ENCODE assay signal across 20 cellular contexts in genomic region chr11:1732421-1733008, GRCh38. TPM values are rescaled to one million over a fixed set of nuclear protein-coding genes. Genes with fewer than 3 reads are reported as not detected.
DNase-seq lines count a peak whose midpoint lies in the region; ATAC-seq, FAIRE-seq and TF ChIP-seq lines count a peak whose summit lies in the region.
"Had no signal": no experiment of that assay in that cellular context is flagged by ENCODE, and none has a peak within 500 bp of the region (broad histone marks: within the 10 kb centered on the region; RNA-seq: fewer than 3 reads in every experiment).

No MANE protein-coding gene starts in this region.

- no peaks in the 10 kb centered on the region for H3K4me1 ChIP-seq in A549
- no peaks in the 10 kb centered on the region for H3K4me1 ChIP-seq in GM23248 (ENCODE audit: insufficient read depth)
- no peaks in the 10 kb centered on the region for H3K4me1 ChIP-seq in RWPE2 (ENCODE audit: insufficient read depth, poor library complexity, severe bottlenecking)
- peaks cover 3% of the 10 kb centered on the region for H3K4me1 ChIP-seq in neural progenitor cell

- peaks cover 13% of the 10 kb centered on the region for H3K4me1 Mint-ChIP-seq in neural progenitor cell

- H3K4me3 ChIP-seq in A549 (no peak overlapping the region), GM23248 (no peak overlapping the region), RWPE2 (ENCODE audit: severe bottlenecking) (no peak overlapping the region), neural progenitor cell (no peak overlapping the region)
- H3K4me3 ChIP-seq: SJCRH30 had no signal

- H2AFZ ChIP-seq in GM23248 (no peak overlapping the region), neural progenitor cell (replicated peaks) (no peak overlapping the region)

- H3K9me3 ChIP-seq in A549, result peaks cover 21% of the 10 kb centered on the region
- no peaks in the 10 kb centered on the region for H3K9me3 ChIP-seq in GM23248 (ENCODE audit: low read depth)
- H3K9me3 ChIP-seq in RWPE2 (ENCODE audit: severe bottlenecking), result no peaks in the 10 kb centered on the region
- H3K9me3 ChIP-seq in neural progenitor cell (ENCODE audit: low read depth), result no peaks in the 10 kb centered on the region
- H3K9me3 ChIP-seq: SJCRH30 had no signal

- H3K9ac ChIP-seq in GM23248 (no peak overlapping the region), neural progenitor cell (no peak overlapping the region)

- H3K27me3 Mint-ChIP-seq in neural progenitor cell (ENCODE audit: insufficient read depth, low read depth), result peaks cover 25% of the 10 kb centered on the region

- DNase-seq in A549 (ENCODE audit: low read depth in 1 of 2, low spot score in 1 of 2) (no peak), GM23248 (peak; percentile 18), RWPE2 (ENCODE audit: low spot score) (no peak), neural progenitor cell (ENCODE audit: low spot score) (no peak), NCI-H146 treated with DMSO at 0.1 percent for 48 hours (lab: John Stamatoyannopoulos, UW; ENCODE audit: unreplicated experiment) (no peak), NCI-H1105 treated with DMSO at 0.1 percent for 48 hours (lab: John Stamatoyannopoulos, UW) (no peak)
- DNase-seq in activated CD4-positive, alpha-beta T cell treated with anti-CD3 and anti-CD28 coated beads for 4 hours, result no peak
- DNase-seq: DMS79, H9, NCI-H1105, NCI-H187, NCI-H2227 treated with DMSO at 0.1 percent for 48 hours, NCI-H510A treated with DMSO at 0.1 percent for 48 hours, NCI-H774, SJCRH30 had no signal

- H3K27ac Mint-ChIP-seq in neural progenitor cell, result peak overlapping the region; percentile 4
- H3K27ac Mint-ChIP-seq: H9 had no signal

- no peaks in the 10 kb centered on the region for H4K20me1 ChIP-seq in GM23248 (ENCODE audit: insufficient read depth)
- no peaks in the 10 kb centered on the region for H4K20me1 ChIP-seq in neural progenitor cell (ENCODE audit: low read depth)

- no peaks in the 10 kb centered on the region for H3K9me2 ChIP-seq in GM23248 (ENCODE audit: insufficient read depth)

- TF ChIP-seq RAD21 in A549 (conservative IDR thresholded peaks at IDR 0.05 in 1 of 2, IDR thresholded peaks at IDR 0.05 in 1 of 2), result no peak

- FAIRE-seq in A549 (lab: Jason Lieb, UNC), result no peak

- TF ChIP-seq CTCF in A549 (IDR thresholded peaks at IDR 0.05) (no peak), RWPE2 (IDR thresholded peaks at IDR 0.05; ENCODE audit: poor library complexity, severe bottlenecking) (no peak), neural progenitor cell (IDR thresholded peaks at IDR 0.05) (no peak)

- no peaks in the 10 kb centered on the region for H3K79me2 ChIP-seq in GM23248 (ENCODE audit: insufficient read depth)
- H3K79me2 ChIP-seq in neural progenitor cell (ENCODE audit: low read depth), result no peaks in the 10 kb centered on the region

- CTCF ChIA-PET in A549 (lab: Yijun Ruan, JAX), result interaction anchor here (1.0 to 4.0 kb wide), 5 partner anchors 24 to 100 kb away, joined by 3 to 19 read pairs (median 3); no protein-coding TSS in a partner anchor

- H3F3A ChIP-seq in GM23248 (ENCODE audit: insufficient read depth), result peaks cover 10% of the 10 kb centered on the region; the same call in 1 of the 2 replicates
- H3F3A ChIP-seq in neural progenitor cell (ENCODE audit: low read depth), result peaks cover 11% of the 10 kb centered on the region

- in situ Hi-C loops in GM23248 (cut with MboI), result no loop called here

- TF ChIP-seq POLR2A in A549 (IDR thresholded peaks at IDR 0.05; ENCODE audit: low read length), result no peak

- no peaks in the 10 kb centered on the region for H3K36me3 Mint-ChIP-seq in neural progenitor cell

- no peaks in the 10 kb centered on the region for H3K36me3 ChIP-seq in GM23248 (ENCODE audit: low read depth)
- H3K36me3 ChIP-seq in RWPE2 (ENCODE audit: low read depth), result no peaks in the 10 kb centered on the region
- no peaks in the 10 kb centered on the region for H3K36me3 ChIP-seq in neural progenitor cell
- H3K36me3 ChIP-seq: SJCRH30 had no signal

- POLR2A ChIA-PET in A549 (lab: Yijun Ruan, JAX), result no interaction called here

- ATAC-seq in A549, result peak; percentile 19 to 35; a peak in 3 of 6 replicates
- peak; percentile 49; the same call in 1 of the 3 replicates for ATAC-seq in RWPE2 (ENCODE audit: low read depth)
- no peak for ATAC-seq in GM18519 (IDR thresholded peaks at IDR 0.05; ENCODE audit: low FRiP score, unreplicated experiment)

- peaks cover 12% of the 10 kb centered on the region for H3K9me3 Mint-ChIP-seq in neural progenitor cell

- H3K27me3 ChIP-seq in GM23248 (replicated peaks; ENCODE audit: insufficient read depth) (peaks cover 18% of the 10 kb centered on the region), RWPE2 (ENCODE audit: insufficient read depth, poor library complexity, severe bottlenecking) (no peaks in the 10 kb centered on the region), neural progenitor cell (peaks cover 71% of the 10 kb centered on the region)
- H3K27me3 ChIP-seq: SJCRH30 had no signal

- H3K27ac ChIP-seq in A549, result no peak overlapping the region
- H3K27ac ChIP-seq in GM23248, result no peak overlapping the region
- H3K27ac ChIP-seq in RWPE2 (ENCODE audit: poor library complexity, severe bottlenecking), result no peak overlapping the region
- H3K27ac ChIP-seq in neural progenitor cell, result no peak overlapping the region
- H3K27ac ChIP-seq: C4-2B, RWPE1, SJCRH30 had no signal

- H3K4me2 ChIP-seq in A549 (no peak overlapping the region), GM23248 (ENCODE audit: unreplicated experiment) (no peak overlapping the region), neural progenitor cell (no peak overlapping the region)

- WGBS in A549 (ENCODE audit: missing lambda C conversion rate), result 20% methylated on average over 12 of the region's 12 CpGs
- 23 to 35% methylated on average over 11 to 12 of the region's 12 CpGs for WGBS in GM23248 (ENCODE audit: low coverage in 1 of 2, low lambda C conversion rate in 2 of 2, missing lambda C conversion rate in 2 of 2), 2 experiments

- no peak for TF ChIP-seq EP300 in A549 (IDR thresholded peaks at IDR 0.05)

- no peak overlapping the region for H3K4me3 Mint-ChIP-seq in neural progenitor cell
- H3K4me3 Mint-ChIP-seq: H9 had no signal

TF ChIP-seq in A549, 52 proteins besides CTCF, POLR2A, EP300 and RAD21 (continues in another document):
- TF ChIP-seq JUNB (IDR thresholded peaks at IDR 0.05), result no peak
- no peak for TF ChIP-seq HOXB5 (CRISPR knock-in tag; IDR thresholded peaks at IDR 0.05)
- no peak for TF ChIP-seq MAFK (IDR thresholded peaks at IDR 0.05; ENCODE audit: partially characterized antibody)
- TF ChIP-seq CHD4 (IDR thresholded peaks at IDR 0.05; ENCODE audit: borderline replicate concordance), result no peak
- no peak for TF ChIP-seq POLR2AphosphoS2 (conservative IDR thresholded peaks at IDR 0.05; ENCODE audit: low read length)
- TF ChIP-seq HEYL (CRISPR knock-in tag; IDR thresholded peaks at IDR 0.05), result no peak
- no peak for TF ChIP-seq ATOH8 (CRISPR knock-in tag; IDR thresholded peaks at IDR 0.05; ENCODE audit: low read depth)
- no peak for TF ChIP-seq PHF8 (IDR thresholded peaks at IDR 0.05; ENCODE audit: borderline replicate concordance, low read depth)

RNA-seq across cellular contexts. Expression of gene IFITM10, which starts 17.9 kb away (rescaled TPM):
- polyA plus RNA-seq in A549 (2011; rRNA removed), result 0.26 and 0.28 TPM in 2 replicates
- 0.13 and 0.14 TPM in 2 replicates for polyA plus RNA-seq in A549 (2012; cell fraction: cytosol; rRNA removed)
- polyA plus RNA-seq in A549 (2012; cell fraction: nucleus; rRNA removed), result 0.79 and 1.6 TPM in 2 replicates
- polyA plus RNA-seq in A549 (2017; fragmentation: RNase III; extraction: RNeasy Plus Mini Kit Qiagen cat#74134 plus additional on column Dnase treatment), result 0.55 to 0.78 TPM (median 0.67 TPM) in 3 replicates
- 0.10 and 0.29 TPM in 2 replicates for polyA minus RNA-seq in A549 (2011; rRNA and poly(A)+ RNA removed)
- 1.6 and 67.4 TPM in 2 replicates for total RNA-seq in GM23248 (2014; rRNA removed; shearing (Covaris generic))
- polyA plus RNA-seq in GM23248 (2016; fragmentation: Nextera tagmentation; extraction: Ambion mirVana), result 0.41 and 0.53 TPM in 2 replicates
- total RNA-seq in neural progenitor cell (ENCODE audit: low replicate concordance), result 0.34 TPM in 1 of 2 replicates, not detected in the other
- total RNA-seq: A673 had no signal

RNA-seq across cellular contexts. Expression of gene CTSD, which starts 31.2 kb away (rescaled TPM):
- polyA plus RNA-seq in A549 (2011; rRNA removed) (74.0 and 117 TPM in 2 replicates), A549 (2017; fragmentation: RNase III; extraction: RNeasy Plus Mini Kit Qiagen cat#74134 plus additional on column Dnase treatment) (259 to 326 TPM (median 310 TPM) in 3 replicates), GM23248 (2016; fragmentation: Nextera tagmentation; extraction: Ambion mirVana) (321 and 327 TPM in 2 replicates)
- polyA plus RNA-seq in A549 (2012; cell fraction: cytosol; rRNA removed), result 138 and 190 TPM in 2 replicates
- 412 and 531 TPM in 2 replicates for polyA plus RNA-seq in A549 (2012; cell fraction: nucleus; rRNA removed)
- polyA minus RNA-seq in A549 (2011; rRNA and poly(A)+ RNA removed), result 201 and 253 TPM in 2 replicates
- 305 and 338 TPM in 2 replicates for total RNA-seq in GM23248 (2014; rRNA removed; shearing (Covaris generic))
- total RNA-seq in neural progenitor cell (ENCODE audit: low replicate concordance), result 38.2 and 94.6 TPM in 2 replicates

RNA-seq across cellular contexts. Expression of gene KRTAP5-6, which starts 35.5 kb away (rescaled TPM):
- polyA plus RNA-seq in A549 (2011; rRNA removed), result not detected in 2 replicates
- not detected in 2 replicates for polyA plus RNA-seq in A549 (2012; cell fraction: cytosol; rRNA removed)
- polyA plus RNA-seq in A549 (2012; cell fraction: nucleus; rRNA removed), result not detected in 2 replicates
- not detected in 3 replicates for polyA plus RNA-seq in A549 (2017; fragmentation: RNase III; extraction: RNeasy Plus Mini Kit Qiagen cat#74134 plus additional on column Dnase treatment)
- polyA minus RNA-seq in A549 (2011; rRNA and poly(A)+ RNA removed), result not detected in 2 replicates
- total RNA-seq in GM23248 (2014; rRNA removed; shearing (Covaris generic)), result not detected in 2 replicates
- polyA plus RNA-seq in GM23248 (2016; fragmentation: Nextera tagmentation; extraction: Ambion mirVana), result not detected in 2 replicates
- total RNA-seq in neural progenitor cell (ENCODE audit: low replicate concordance), result not detected in 2 replicates
- total RNA-seq: A673, H9, LHCN-M2, SJCRH30 had no signal
